In the genomic region with DNA sequence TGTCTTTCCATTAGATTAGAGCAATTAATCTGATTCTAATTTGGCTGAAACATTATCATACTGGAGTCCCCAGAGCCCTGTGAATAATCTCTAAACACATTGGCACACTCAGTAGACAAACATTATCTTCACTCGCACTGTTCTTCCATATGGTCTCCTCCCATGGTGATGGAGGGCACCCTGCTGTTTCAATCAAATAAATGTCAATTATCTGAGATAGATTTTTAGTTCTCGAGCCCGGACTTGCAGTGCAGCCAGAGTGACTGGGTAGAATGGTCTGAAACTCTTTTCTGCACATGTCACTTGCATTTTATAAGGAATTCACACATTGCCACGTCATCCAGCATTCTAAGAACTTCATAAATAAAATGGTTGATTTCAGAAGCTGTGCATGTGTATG, we compare ENCODE assay signal across 1 cellular context.
TF ChIP-seq lines count a peak whose summit lies in the region.

No MANE protein-coding gene starts in this region.

TF ChIP-seq in H1, 55 proteins besides CTCF, POLR2A, EP300 and RAD21 (continued from another document):
- TF ChIP-seq RXRA (IDR thresholded peaks at IDR 0.05; ENCODE audit: insufficient read depth, low read depth, low read length), result no peak
- no peak for TF ChIP-seq MAFK (IDR thresholded peaks at IDR 0.05; ENCODE audit: low read depth, low read length)
- no peak for TF ChIP-seq POLR2AphosphoS5 (IDR thresholded peaks at IDR 0.05; ENCODE audit: low read depth, low read length)
- no peak for TF ChIP-seq JUN (IDR thresholded peaks at IDR 0.05; ENCODE audit: low read depth, low read length)
- no peak for TF ChIP-seq EZH2 (IDR thresholded peaks at IDR 0.05; ENCODE audit: low read depth, low read length, severe bottlenecking)
- TF ChIP-seq, protein P1, sequence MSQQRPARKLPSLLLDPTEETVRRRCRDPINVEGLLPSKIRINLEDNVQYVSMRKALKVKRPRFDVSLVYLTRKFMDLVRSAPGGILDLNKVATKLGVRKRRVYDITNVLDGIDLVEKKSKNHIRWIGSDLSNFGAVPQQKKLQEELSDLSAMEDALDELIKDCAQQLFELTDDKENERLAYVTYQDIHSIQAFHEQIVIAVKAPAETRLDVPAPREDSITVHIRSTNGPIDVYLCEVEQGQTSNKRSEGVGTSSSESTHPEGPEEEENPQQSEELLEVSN (IDR thresholded peaks at IDR 0.05), result no peak
- no peak for TF ChIP-seq RNF2 (IDR thresholded peaks at IDR 0.05; ENCODE audit: borderline replicate concordance, low read depth, low read length, missing control alignments, poor library complexity, severe bottlenecking)
- TF ChIP-seq BCL11A (IDR thresholded peaks at IDR 0.05; ENCODE audit: low read depth in 2 of 2, low read length in 2 of 2), result no peak
- no peak for TF ChIP-seq JUND (IDR thresholded peaks at IDR 0.05; ENCODE audit: low read length)
